In genomic region chr9:653421-653820, GRCh38 we compare ENCODE assay signal across 31 cellular contexts.
DNase-seq lines count a peak whose midpoint lies in the region; ATAC-seq lines count a peak whose summit lies in the region.
"Had no signal": no experiment of that assay in that cellular context is flagged by ENCODE, and none has a peak within 500 bp of the region (broad histone marks: within the 10 kb centered on the region; RNA-seq: fewer than 3 reads in every experiment).

No MANE protein-coding gene starts in this region.

- H3K4me1 Mint-ChIP-seq in activated T-helper 2 cell treated with anti-CD3 and anti-CD28 coated beads, Interferon-gamma antibody, Interleukin-2, Interleukin-4, amounts not matched to agents 10 μg/mL and 5 μg/mL and 100 μg/mL, durations not matched to agents 14 hours and 24 hours and 36 hours (ENCODE audit: low read depth) = peaks cover 21% of the 10 kb centered on the region

- no peak overlapping the region for H3K23ac ChIP-seq in mesendoderm (ENCODE audit: low read length)

- peak overlapping the region; percentile 4 for H3K18ac ChIP-seq in mesendoderm (ENCODE audit: low read length)

- DNase-seq in RPMI8226 (peak; percentile 29), mesendoderm (no peak), COLO668 (lab: John Stamatoyannopoulos, UW; ENCODE audit: unreplicated experiment) (no peak), superior temporal gyrus (ENCODE audit: extremely low spot score) (no peak)
- no peak for DNase-seq in activated T-helper 2 cell treated with anti-CD3 and anti-CD28 coated beads, Interferon-gamma antibody, Interleukin-2, Interleukin-4, amounts not matched to agents 10 μg/mL and 5 μg/mL and 100 μg/mL, durations not matched to agents 14 hours and 24 hours and 36 hours (ENCODE audit: low spot score)
- DNase-seq: activated CD4-positive, alpha-beta memory T cell treated with anti-CD3 and anti-CD28 coated beads, Interleukin-2, amount 10 ng/mL, durations not matched to agents 7 days and 5 days; aorta; DMS79 treated with DMSO at 0.1 percent for 48 hours; foreskin melanocyte; GOT3; HFFc6; hypothalamus; left lung; midbrain; natural killer cell; NCI-H1105; NCI-H187 treated with DMSO at 0.1 percent for 48 hours; NCI-H2171 treated with DMSO at 0.1 percent for 48 hours; NCI-H524; occipital lobe; SIG-M5; stimulated activated CD4-positive, alpha-beta T cell treated with anti-CD3 and anti-CD28 coated beads, Interleukin-1b, Interleukin-23, amount 100 ng/mL, for 48 hours had no signal

- H3K9ac ChIP-seq in BLaER1 = no peak overlapping the region
- H3K9ac ChIP-seq in mesendoderm (ENCODE audit: low read length) = no peak overlapping the region

- no peak overlapping the region for H3K4ac ChIP-seq in mesendoderm (ENCODE audit: low read depth, low read length)

- ATAC-seq in GM18502 (IDR thresholded peaks at IDR 0.05; ENCODE audit: poor library complexity, unreplicated experiment) (peak; percentile 69), HG03520 (IDR thresholded peaks at IDR 0.05; ENCODE audit: unreplicated experiment) (no peak)
- ATAC-seq: activated CD4-positive, CD25-positive, alpha-beta regulatory T cell treated with anti-CD3 and anti-CD28 coated beads, Interleukin-2, amount 50 U/mL, for 24 hours; natural killer cell; Panc1 had no signal

- no peaks in the 10 kb centered on the region for H3K27me3 Mint-ChIP-seq in activated T-helper 2 cell treated with anti-CD3 and anti-CD28 coated beads, Interferon-gamma antibody, Interleukin-2, Interleukin-4, amounts not matched to agents 10 μg/mL and 5 μg/mL and 100 μg/mL, durations not matched to agents 14 hours and 24 hours and 36 hours (ENCODE audit: low read depth)
- H3K27me3 Mint-ChIP-seq: activated CD4-positive, alpha-beta memory T cell treated with anti-CD3 and anti-CD28 coated beads, Interleukin-2, amount 10 ng/mL, durations not matched to agents 7 days and 5 days; activated naive CD8-positive, alpha-beta T cell; dendritic cell treated with granulocyte-macrophage colony-stimulating factor and Interleukin-4, amounts not matched to agents 40 ng/mL and 50 ng/mL, for 4 days had no signal

- H4K20me1 ChIP-seq in BLaER1 = no peaks in the 10 kb centered on the region

- H3K56ac ChIP-seq in mesendoderm (ENCODE audit: low read length) = no peak overlapping the region

- H3K36me3 ChIP-seq in BLaER1 (no peaks in the 10 kb centered on the region), mesendoderm (ENCODE audit: control insufficient read depth, insufficient read depth, low read length) (no peaks in the 10 kb centered on the region)
- H3K36me3 ChIP-seq: esophagus muscularis mucosa, left lung had no signal

- H4K8ac ChIP-seq in mesendoderm (ENCODE audit: low read depth, low read length) = no peak overlapping the region

- no peaks in the 10 kb centered on the region for H3K36me3 Mint-ChIP-seq in activated T-helper 2 cell treated with anti-CD3 and anti-CD28 coated beads, Interferon-gamma antibody, Interleukin-2, Interleukin-4, amounts not matched to agents 10 μg/mL and 5 μg/mL and 100 μg/mL, durations not matched to agents 14 hours and 24 hours and 36 hours (ENCODE audit: low read depth)
- H3K36me3 Mint-ChIP-seq: activated naive CD8-positive, alpha-beta T cell; natural killer cell had no signal

- H3K4me1 ChIP-seq in BLaER1 (peaks cover 58% of the 10 kb centered on the region), mesendoderm (ENCODE audit: control insufficient read depth, low read depth, low read length) (peaks cover 14% of the 10 kb centered on the region)

- H3K4me3 Mint-ChIP-seq in activated T-helper 2 cell treated with anti-CD3 and anti-CD28 coated beads, Interferon-gamma antibody, Interleukin-2, Interleukin-4, amounts not matched to agents 10 μg/mL and 5 μg/mL and 100 μg/mL, durations not matched to agents 14 hours and 24 hours and 36 hours (ENCODE audit: low read depth) = no peak overlapping the region
- H3K4me3 Mint-ChIP-seq: activated CD4-positive, alpha-beta memory T cell treated with anti-CD3 and anti-CD28 coated beads, Interleukin-2, amount 10 ng/mL, durations not matched to agents 7 days and 5 days; activated naive CD8-positive, alpha-beta T cell; dendritic cell treated with granulocyte-macrophage colony-stimulating factor and Interleukin-4, amounts not matched to agents 40 ng/mL and 50 ng/mL, for 4 days; HFFc6; natural killer cell had no signal

- no peak overlapping the region for H3K27ac Mint-ChIP-seq in activated T-helper 2 cell treated with anti-CD3 and anti-CD28 coated beads, Interferon-gamma antibody, Interleukin-2, Interleukin-4, amounts not matched to agents 10 μg/mL and 5 μg/mL and 100 μg/mL, durations not matched to agents 14 hours and 24 hours and 36 hours
- H3K27ac Mint-ChIP-seq: activated CD4-positive, alpha-beta memory T cell treated with anti-CD3 and anti-CD28 coated beads, Interleukin-2, amount 10 ng/mL, durations not matched to agents 7 days and 5 days; activated naive CD8-positive, alpha-beta T cell; dendritic cell treated with granulocyte-macrophage colony-stimulating factor and Interleukin-4, amounts not matched to agents 40 ng/mL and 50 ng/mL, for 4 days; HFFc6; natural killer cell had no signal

- no peak overlapping the region for H2BK120ac ChIP-seq in mesendoderm (ENCODE audit: low read depth, low read length)

- H3K9me3 Mint-ChIP-seq in activated T-helper 2 cell treated with anti-CD3 and anti-CD28 coated beads, Interferon-gamma antibody, Interleukin-2, Interleukin-4, amounts not matched to agents 10 μg/mL and 5 μg/mL and 100 μg/mL, durations not matched to agents 14 hours and 24 hours and 36 hours = no peaks in the 10 kb centered on the region
- H3K9me3 Mint-ChIP-seq: activated CD4-positive, alpha-beta memory T cell treated with anti-CD3 and anti-CD28 coated beads, Interleukin-2, amount 10 ng/mL, durations not matched to agents 7 days and 5 days; dendritic cell treated with granulocyte-macrophage colony-stimulating factor and Interleukin-4, amounts not matched to agents 40 ng/mL and 50 ng/mL, for 4 days; HFFc6; natural killer cell had no signal

- intact Hi-C loops in activated T-helper 2 cell treated with anti-CD3 and anti-CD28 coated beads, Interferon-gamma antibody, Interleukin-2, Interleukin-4, amounts not matched to agents 10 μg/mL and 5 μg/mL and 100 μg/mL, durations not matched to agents 14 hours and 24 hours and 36 hours (cut with micrococcal nuclease) = no loop called here

- H3K27ac ChIP-seq in BLaER1 (no peak overlapping the region), mesendoderm (ENCODE audit: low read depth, low read length) (no peak overlapping the region)
- H3K27ac ChIP-seq: left lung had no signal

- no peaks in the 10 kb centered on the region for H3K9me3 ChIP-seq in BLaER1
- H3K9me3 ChIP-seq: esophagus muscularis mucosa, left lung had no signal

- no peak overlapping the region for H4K5ac ChIP-seq in mesendoderm (ENCODE audit: low read length)

- H2BK5ac ChIP-seq in mesendoderm (ENCODE audit: low read length) = no peak overlapping the region

- WGBS in mesendoderm (ENCODE audit: extremely low coverage, insufficient coverage, low lambda C conversion rate) = no CpG with 5 or more reads among the region's 2 CpGs

- H2BK15ac ChIP-seq in mesendoderm (replicated peaks; ENCODE audit: low read depth) = no peak overlapping the region

- H3K4me3 ChIP-seq in BLaER1 (no peak overlapping the region), mesendoderm (ENCODE audit: low read length) (no peak overlapping the region)
- H3K4me3 ChIP-seq: esophagus muscularis mucosa, left lung, smooth muscle cell had no signal

- H3K27me3 ChIP-seq in BLaER1 (no peaks in the 10 kb centered on the region), mesendoderm (ENCODE audit: insufficient read depth, low read length, poor library complexity) (no peaks in the 10 kb centered on the region)
- H3K27me3 ChIP-seq: esophagus muscularis mucosa, left lung had no signal

- no peaks in the 10 kb centered on the region for H3K79me2 ChIP-seq in mesendoderm (ENCODE audit: control insufficient read depth, insufficient read depth, low read length)

- peak overlapping the region; percentile 40 for H3K4me2 ChIP-seq in BLaER1
- H3K4me2 ChIP-seq in mesendoderm (ENCODE audit: low read length) = no peak overlapping the region
- H3K4me2 ChIP-seq: smooth muscle cell had no signal

- H3K79me1 ChIP-seq in mesendoderm (ENCODE audit: low read length) = no peaks in the 10 kb centered on the region

- H2AK5ac ChIP-seq in mesendoderm (ENCODE audit: low read length) = no peak overlapping the region
